Comparison of ENCODE assay signal across 24 cellular contexts in the genomic region with DNA sequence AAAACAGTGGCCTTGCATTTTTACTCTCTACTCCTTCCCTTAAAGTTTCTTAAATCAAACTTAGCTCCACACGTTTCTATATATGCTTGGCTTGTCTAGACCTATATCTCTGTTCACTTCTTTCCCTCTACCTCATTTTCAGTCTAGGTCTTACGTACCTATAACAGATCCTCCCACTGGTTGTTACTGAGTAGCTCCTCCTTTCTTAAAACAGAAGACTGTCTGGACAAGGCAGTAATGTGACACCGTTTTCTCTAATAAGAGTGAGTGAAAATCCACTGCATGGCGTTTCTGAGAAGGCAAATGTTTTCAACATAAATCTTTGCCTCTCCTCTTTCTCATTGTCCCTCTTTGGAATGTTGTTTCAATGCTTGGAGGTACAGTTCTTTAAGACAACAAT.
"Had no signal": no experiment of that assay in that cellular context is flagged by ENCODE, and none has a peak within 500 bp of the region (broad histone marks: within the 10 kb centered on the region; RNA-seq: fewer than 3 reads in every experiment).

No MANE protein-coding gene starts in this region.

- H3K9me3 ChIP-seq: esophagus squamous epithelium, gastroesophageal sphincter, mucosa of descending colon, spleen, testis had no signal

- H3K36me3 Mint-ChIP-seq: naive thymus-derived CD8-positive, alpha-beta T cell; stimulated activated memory B cell treated with anti-CD40 and anti-IgM and Interleukin-4, amounts not matched to agents 10 μg/mL and 1 μg/mL and 100 μg/mL, for 72 hours had no signal

- H3K36me3 ChIP-seq: esophagus squamous epithelium, gastroesophageal sphincter, spleen had no signal

- H3K4me3 Mint-ChIP-seq: dendritic cell treated with granulocyte-macrophage colony-stimulating factor and Interleukin-4, amounts not matched to agents 40 ng/mL and 50 ng/mL, for 4 days; effector memory CD8-positive, alpha-beta T cell; naive thymus-derived CD8-positive, alpha-beta T cell; stimulated activated memory B cell treated with anti-CD40 and anti-IgM and Interleukin-4, amounts not matched to agents 10 μg/mL and 1 μg/mL and 100 μg/mL, for 72 hours; stimulated activated naive CD8-positive, alpha-beta T cell treated with anti-CD3 and anti-CD28 coated beads, Interleukin-15, amount 100 ng/mL, for 72 hours had no signal

- H3K4me3 ChIP-seq: esophagus squamous epithelium, gastroesophageal sphincter, lung, mucosa of descending colon, spleen, testis had no signal

- H3K4me1 Mint-ChIP-seq: naive thymus-derived CD8-positive, alpha-beta T cell; stimulated activated memory B cell treated with anti-CD40 and anti-IgM and Interleukin-4, amounts not matched to agents 10 μg/mL and 1 μg/mL and 100 μg/mL, for 72 hours; stimulated activated naive CD8-positive, alpha-beta T cell treated with anti-CD3 and anti-CD28 coated beads, Interleukin-15, amount 100 ng/mL, for 72 hours had no signal

- H3K4me1 ChIP-seq: esophagus squamous epithelium, gastroesophageal sphincter, spleen, testis had no signal

- FAIRE-seq: colon, kidney, urothelium cell line had no signal

- H3K27ac ChIP-seq: esophagus squamous epithelium, gastroesophageal sphincter, spleen, testis had no signal

- H3K9me3 Mint-ChIP-seq: dendritic cell treated with granulocyte-macrophage colony-stimulating factor and Interleukin-4, amounts not matched to agents 40 ng/mL and 50 ng/mL, for 4 days; effector memory CD8-positive, alpha-beta T cell; naive thymus-derived CD8-positive, alpha-beta T cell; stimulated activated memory B cell treated with anti-CD40 and anti-IgM and Interleukin-4, amounts not matched to agents 10 μg/mL and 1 μg/mL and 100 μg/mL, for 72 hours; stimulated activated naive CD8-positive, alpha-beta T cell treated with anti-CD3 and anti-CD28 coated beads, Interleukin-15, amount 100 ng/mL, for 72 hours had no signal

- ATAC-seq: effector memory CD8-positive, alpha-beta T cell; gastroesophageal sphincter; left cardiac atrium; left ventricle myocardium superior; mucosa of descending colon; naive thymus-derived CD8-positive, alpha-beta T cell; sciatic nerve; stimulated activated memory B cell treated with anti-CD40 and anti-IgM and Interleukin-4, amounts not matched to agents 10 μg/mL and 1 μg/mL and 100 μg/mL, for 72 hours; stimulated activated naive CD8-positive, alpha-beta T cell treated with anti-CD3 and anti-CD28 coated beads, Interleukin-15, amount 100 ng/mL, for 72 hours had no signal

- H3K27me3 ChIP-seq: esophagus squamous epithelium, gastroesophageal sphincter, spleen, testis had no signal

- DNase-seq: effector memory CD8-positive, alpha-beta T cell; esophagus squamous epithelium; foreskin fibroblast; glutamatergic neuron; kidney; left cardiac atrium; left ventricle myocardium superior; mucosa of descending colon; naive thymus-derived CD8-positive, alpha-beta T cell; posterior cingulate gyrus; spleen; stimulated activated CD4-positive, alpha-beta T cell treated with anti-CD3 and anti-CD28 coated beads, Interleukin-15, amount 100 ng/mL, for 24 hours; stimulated activated CD4-positive, alpha-beta T cell treated with anti-CD3 and anti-CD28 coated beads, Interleukin-1b, Interleukin-23, amount 100 ng/mL, for 48 hours; stimulated activated CD4-positive, alpha-beta T cell treated with anti-CD3 and anti-CD28 coated beads, Interleukin-4, amount 100 ng/mL, for 24 hours; stimulated activated naive CD8-positive, alpha-beta T cell treated with anti-CD3 and anti-CD28 coated beads, Interleukin-15, amount 100 ng/mL, for 72 hours; testis; trophoblast cell had no signal

- H3K27ac Mint-ChIP-seq: dendritic cell treated with granulocyte-macrophage colony-stimulating factor and Interleukin-4, amounts not matched to agents 40 ng/mL and 50 ng/mL, for 4 days; effector memory CD8-positive, alpha-beta T cell; naive thymus-derived CD8-positive, alpha-beta T cell; stimulated activated memory B cell treated with anti-CD40 and anti-IgM and Interleukin-4, amounts not matched to agents 10 μg/mL and 1 μg/mL and 100 μg/mL, for 72 hours; stimulated activated naive CD8-positive, alpha-beta T cell treated with anti-CD3 and anti-CD28 coated beads, Interleukin-15, amount 100 ng/mL, for 72 hours had no signal

- H3K27me3 Mint-ChIP-seq: dendritic cell treated with granulocyte-macrophage colony-stimulating factor and Interleukin-4, amounts not matched to agents 40 ng/mL and 50 ng/mL, for 4 days had no signal
